In the genomic region with DNA sequence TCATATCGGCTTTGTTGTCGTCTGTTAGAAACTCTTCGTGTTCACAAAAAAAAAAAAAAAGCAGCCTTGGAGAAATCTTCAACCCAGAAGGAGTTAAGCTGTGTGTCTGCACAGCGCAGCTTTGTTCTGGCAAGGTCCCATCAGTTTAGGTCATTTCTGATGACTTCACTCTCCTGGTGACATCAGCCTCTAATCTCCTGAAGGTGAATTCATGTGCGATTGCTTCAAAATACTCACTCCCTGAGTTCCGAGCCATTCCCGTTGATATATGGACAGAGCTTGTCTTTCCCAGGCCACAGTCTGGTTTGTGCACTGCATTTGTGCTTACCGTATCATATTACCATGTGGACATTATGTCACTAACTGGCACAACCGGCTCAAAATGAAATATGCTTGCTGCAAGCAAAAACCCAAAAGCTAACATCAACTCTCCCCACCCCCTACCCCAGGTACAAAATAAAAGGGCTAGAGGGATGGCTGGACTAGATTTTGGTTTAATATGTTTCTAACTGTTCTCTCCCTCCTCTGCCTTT, we compare ENCODE assay signal across 8 cellular contexts.
DNase-seq lines count a peak whose midpoint lies in the region; ATAC-seq and TF ChIP-seq lines count a peak whose summit lies in the region.

No MANE protein-coding gene starts in this region.

- no peak for ATAC-seq in GM21717 (IDR thresholded peaks at IDR 0.05; ENCODE audit: unreplicated experiment)

- DNase-seq in H4 (ENCODE audit: low spot score) (peak; percentile 87), SHP77 (lab: John Stamatoyannopoulos, UW) (peak; percentile 84 to 86), glomerular visceral epithelial cell (ENCODE audit: extremely low spot score) (peak; percentile 91), skeletal muscle cell (ENCODE audit: low read depth) (peak; percentile 80), midbrain (lab: John Stamatoyannopoulos, UW) (no peak), GM13976 (ENCODE audit: low spot score) (no peak)
- no peak for DNase-seq in activated T-cell treated with anti-CD3 and anti-CD28 coated beads, Interleukin-2, amount 50 U/mL, for 1 hour

- in situ Hi-C loops in GM13976 (cut with MboI; ENCODE audit: low sequenced_read_pairs, unreplicated experiment): no loop called here

- no peak overlapping the region for H3K4me3 ChIP-seq in skeletal muscle cell (ENCODE audit: low read depth, low read length)

- TF ChIP-seq CTCF in GM13976 (IDR thresholded peaks at IDR 0.05; ENCODE audit: borderline replicate concordance, control extremely low read depth, extremely low read depth, insufficient read depth, missing control alignments): no peak

Comparison
In these comparisons a context has a peak if more than half of its experiments do, and no peak if none do; other contexts are left out.
1. DNase-seq: peak in H4 (single experiment), SHP77 (2 of 2), glomerular visceral epithelial cell (single experiment) and skeletal muscle cell (single experiment); none in midbrain (single experiment), GM13976 (single experiment) and activated T-cell treated with anti-CD3 and anti-CD28 coated beads, Interleukin-2, amount 50 U/mL, for 1 hour (single experiment).